In genomic region chr2:108287169-108287568, GRCh38 we compare ENCODE assay signal across 17 cellular contexts. TPM values are rescaled to one million over a fixed set of nuclear protein-coding genes. Genes with fewer than 3 reads are reported as not detected.
DNase-seq lines count a peak whose midpoint lies in the region; ATAC-seq and TF ChIP-seq lines count a peak whose summit lies in the region.
"Had no signal": no experiment of that assay in that cellular context is flagged by ENCODE, and none has a peak within 500 bp of the region (broad histone marks: within the 10 kb centered on the region; RNA-seq: fewer than 3 reads in every experiment).

No MANE protein-coding gene starts in this region.

- H3K27me3 Mint-ChIP-seq in GM23338 (ENCODE audit: insufficient read depth, low read depth, poor library complexity) (peaks cover 1% of the 10 kb centered on the region), WTC11 (ENCODE audit: low read depth) (no peaks in the 10 kb centered on the region), neural progenitor cell (ENCODE audit: insufficient read depth, low read depth) (peaks cover 3% of the 10 kb centered on the region)

- H3K4me2 ChIP-seq in GM23338 (no peak overlapping the region), neural progenitor cell (no peak overlapping the region)
- H3K4me2 ChIP-seq: BLaER1 had no signal

- no peak for TF ChIP-seq POLR2A in NB4 (IDR thresholded peaks at IDR 0.05; ENCODE audit: extremely low read depth, insufficient read length)

- peaks cover 6% of the 10 kb centered on the region for H3K9me3 Mint-ChIP-seq in GM23338
- peaks cover 26% of the 10 kb centered on the region for H3K9me3 Mint-ChIP-seq in WTC11
- H3K9me3 Mint-ChIP-seq in neural progenitor cell: peaks cover 5% of the 10 kb centered on the region

- POLR2A ChIA-PET in WTC11 (lab: Charles Lee): no interaction called here

- no peak overlapping the region for H3K27ac Mint-ChIP-seq in GM23338
- peak overlapping the region; percentile 67 for H3K27ac Mint-ChIP-seq in WTC11
- no peak overlapping the region for H3K27ac Mint-ChIP-seq in neural progenitor cell
- H3K27ac Mint-ChIP-seq: CD8-positive, alpha-beta memory T cell had no signal

- DNase-seq in GM23338 (ENCODE audit: low spot score) (no peak), NB4 (ENCODE audit: low read depth) (peak; percentile 41), WTC11 (ENCODE audit: low spot score) (no peak), neural progenitor cell (ENCODE audit: low spot score) (no peak), globus pallidus (ENCODE audit: low spot score) (no peak)
- no peak for DNase-seq in activated T-cell treated with anti-CD3 and anti-CD28 coated beads, Interleukin-2, amount 50 U/mL, for 48 hours
- DNase-seq: CD8-positive, alpha-beta memory T cell; DMS79; NCI-H1436 treated with DMSO at 0.1 percent for 48 hours; NCI-H2029 treated with DMSO at 0.1 percent for 48 hours; NCI-H510A; NCI-H774 had no signal

- no peaks in the 10 kb centered on the region for H3K36me3 ChIP-seq in GM23338 (ENCODE audit: insufficient read depth)
- H3K36me3 ChIP-seq in mucosa of stomach (ENCODE audit: control insufficient read depth, insufficient read depth, low read length): no peaks in the 10 kb centered on the region
- H3K36me3 ChIP-seq in neural progenitor cell: no peaks in the 10 kb centered on the region
- H3K36me3 ChIP-seq: BLaER1 had no signal

- CTCF ChIA-PET in WTC11 (lab: Charles Lee): interaction anchor here (1.4 kb wide), 1 partner anchor 103 kb away, joined by 7 read pairs; no protein-coding TSS in a partner anchor

- H2AFZ ChIP-seq in GM23338: peak overlapping the region; percentile 58
- no peak overlapping the region for H2AFZ ChIP-seq in neural progenitor cell (replicated peaks)

- H3K36me3 Mint-ChIP-seq in GM23338 (ENCODE audit: low read depth) (no peaks in the 10 kb centered on the region; the same call in 1 of the 3 replicates), WTC11 (0 out of 2 replicates have a peak, but pooled peaks cover 2% of the 10 kb centered on the region), neural progenitor cell (no peaks in the 10 kb centered on the region)

- H3K27me3 ChIP-seq in GM23338 (ENCODE audit: insufficient read depth) (no peaks in the 10 kb centered on the region), mucosa of stomach (ENCODE audit: control insufficient read depth, insufficient read depth, low read length) (no peaks in the 10 kb centered on the region), neural progenitor cell (no peaks in the 10 kb centered on the region)
- H3K27me3 ChIP-seq: BLaER1 had no signal

- H3F3A ChIP-seq in GM23338 (replicated peaks; ENCODE audit: low read depth): no peaks in the 10 kb centered on the region
- no peaks in the 10 kb centered on the region for H3F3A ChIP-seq in neural progenitor cell (ENCODE audit: low read depth)

- no peak overlapping the region for H3K4me3 ChIP-seq in GM23338
- no peak overlapping the region for H3K4me3 ChIP-seq in NB4 (ENCODE audit: low read depth, low read length)
- H3K4me3 ChIP-seq in mucosa of stomach (ENCODE audit: low read length): peak overlapping the region; percentile 22
- H3K4me3 ChIP-seq in neural progenitor cell: no peak overlapping the region
- H3K4me3 ChIP-seq: BLaER1, SK-N-MC had no signal

- H3K27ac ChIP-seq in GM23338 (ENCODE audit: low read depth) (no peak overlapping the region), neural progenitor cell (no peak overlapping the region)
- H3K27ac ChIP-seq: BLaER1, SK-N-MC had no signal

- TF ChIP-seq CTCF in GM23338 (conservative IDR thresholded peaks at IDR 0.05; ENCODE audit: low read depth in 2 of 2) (no peak), NB4 (IDR thresholded peaks at IDR 0.05; ENCODE audit: low read depth, low read length) (no peak), WTC11 (IDR thresholded peaks at IDR 0.05) (no peak), neural progenitor cell (IDR thresholded peaks at IDR 0.05) (no peak)

- H3K9me3 ChIP-seq in mucosa of stomach (ENCODE audit: control insufficient read depth, low read length) (no peaks in the 10 kb centered on the region), neural progenitor cell (ENCODE audit: low read depth) (no peaks in the 10 kb centered on the region)

- H3K79me2 ChIP-seq in GM23338 (replicated peaks; ENCODE audit: insufficient read depth) (no peaks in the 10 kb centered on the region), neural progenitor cell (ENCODE audit: low read depth) (no peaks in the 10 kb centered on the region)

- ATAC-seq in GM23338 (no peak), WTC11 (no peak), GM18867 (IDR thresholded peaks at IDR 0.05; ENCODE audit: unreplicated experiment) (no peak)
- ATAC-seq: Panc1 had no signal

- peaks cover 11% of the 10 kb centered on the region; the same call in 1 of the 2 replicates for H3K4me1 ChIP-seq in GM23338 (ENCODE audit: insufficient read depth)
- no peaks in the 10 kb centered on the region for H3K4me1 ChIP-seq in mucosa of stomach (ENCODE audit: control insufficient read depth, insufficient read depth, low read length)
- peaks cover 16% of the 10 kb centered on the region for H3K4me1 ChIP-seq in neural progenitor cell
- H3K4me1 ChIP-seq: BLaER1 had no signal

- H3K9me2 ChIP-seq in GM23338 (ENCODE audit: insufficient read depth): 0 out of 2 replicates have a peak, but pooled peaks cover 4% of the 10 kb centered on the region

- peak overlapping the region; percentile 75 for H3K9ac ChIP-seq in mucosa of stomach (ENCODE audit: low read length)
- H3K9ac ChIP-seq in neural progenitor cell: no peak overlapping the region
- H3K9ac ChIP-seq: BLaER1 had no signal

- H3K4me3 Mint-ChIP-seq in GM23338: no peak overlapping the region
- no peak overlapping the region for H3K4me3 Mint-ChIP-seq in WTC11
- H3K4me3 Mint-ChIP-seq in neural progenitor cell: no peak overlapping the region
- H3K4me3 Mint-ChIP-seq: CD8-positive, alpha-beta memory T cell had no signal

- H3K4me1 Mint-ChIP-seq in GM23338 (peaks cover 19% of the 10 kb centered on the region), WTC11 (peaks cover 22% of the 10 kb centered on the region), neural progenitor cell (peaks cover 19% of the 10 kb centered on the region)
- H3K4me1 Mint-ChIP-seq: CD8-positive, alpha-beta memory T cell had no signal

- H4K20me1 ChIP-seq in GM23338 (replicated peaks; ENCODE audit: insufficient read depth): no peaks in the 10 kb centered on the region
- no peaks in the 10 kb centered on the region for H4K20me1 ChIP-seq in neural progenitor cell (ENCODE audit: low read depth)
- H4K20me1 ChIP-seq: BLaER1 had no signal

TF ChIP-seq in GM23338, 12 proteins besides CTCF, POLR2A, EP300 and RAD21 (continues in another document):
- TF ChIP-seq EZH2 (IDR thresholded peaks at IDR 0.05; ENCODE audit: low read depth, unreplicated experiment) (no peak), ETS1 (IDR thresholded peaks at IDR 0.05) (no peak), ZNF114 (CRISPR knock-in tag; IDR thresholded peaks at IDR 0.05) (no peak), ZNF331 (CRISPR knock-in tag; IDR thresholded peaks at IDR 0.05; ENCODE audit: low read depth) (no peak)

TF ChIP-seq in WTC11, 78 proteins besides CTCF, POLR2A, EP300 and RAD21 (continues in another document):
- TF ChIP-seq NFYB (CRISPR knock-in tag; conservative IDR thresholded peaks at IDR 0.05; ENCODE audit: low read depth): no peak
- TF ChIP-seq ZBTB43 (CRISPR knock-in tag; IDR thresholded peaks at IDR 0.05): no peak
- TF ChIP-seq CBFB (CRISPR knock-in tag; IDR thresholded peaks at IDR 0.05; ENCODE audit: low read depth): no peak
- TF ChIP-seq PREB (CRISPR knock-in tag; IDR thresholded peaks at IDR 0.05; ENCODE audit: borderline replicate concordance): no peak

RNA-seq across cellular contexts. Expression of gene SULT1C2, which starts 1.5 kb away (rescaled TPM):
- total RNA-seq in GM23338 (2014; rRNA removed; shearing (Covaris generic)): 0.69 and 1.9 TPM in 2 replicates
- 1.2 and 1.9 TPM in 2 replicates for polyA plus RNA-seq in GM23338 (2016; fragmentation: Nextera tagmentation; extraction: Ambion mirVana)
- total RNA-seq in WTC11 (2021): 2.2 to 3.4 TPM (median 2.6 TPM) in 3 replicates
- total RNA-seq in neural progenitor cell (ENCODE audit: low replicate concordance): 0.28 and 1.6 TPM in 2 replicates
- total RNA-seq: CD8-positive, alpha-beta memory T cell had no signal
- polyA plus RNA-seq: CD8-positive, alpha-beta memory T cell had no signal

RNA-seq across cellular contexts. Expression of gene SULT1C3, which starts 47.4 kb away (rescaled TPM):
- total RNA-seq in GM23338 (2014; rRNA removed; shearing (Covaris generic)): not detected in 2 replicates
- not detected in 2 replicates for polyA plus RNA-seq in GM23338 (2016; fragmentation: Nextera tagmentation; extraction: Ambion mirVana)
- not detected in 3 replicates for total RNA-seq in WTC11 (2021)
- not detected in 2 replicates for total RNA-seq in neural progenitor cell (ENCODE audit: low replicate concordance)
- total RNA-seq: CD8-positive, alpha-beta memory T cell had no signal
- polyA plus RNA-seq: CD8-positive, alpha-beta memory T cell had no signal
